ENCODE assay signal across 21 cellular contexts in the genomic region with DNA sequence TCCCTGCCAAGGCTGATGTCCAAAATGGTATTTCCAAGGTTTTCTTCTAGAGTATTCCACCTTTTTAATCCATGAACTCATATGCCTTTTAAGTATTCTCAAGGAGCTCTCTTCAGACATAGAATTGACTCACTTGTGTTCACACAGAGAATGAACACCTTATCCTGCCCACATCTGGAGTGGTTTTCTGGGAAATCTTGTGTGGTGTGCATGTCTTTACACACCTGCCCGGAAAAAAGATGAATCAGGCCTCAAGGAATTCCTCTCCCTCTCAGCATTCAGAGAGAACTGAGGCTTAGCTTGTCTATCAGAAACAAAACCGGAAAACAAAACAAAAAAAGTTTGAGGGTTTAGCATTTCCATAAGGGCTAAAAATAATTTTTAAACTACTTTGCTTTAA.
"Had no signal": no experiment of that assay in that cellular context is flagged by ENCODE, and none has a peak within 500 bp of the region (broad histone marks: within the 10 kb centered on the region; RNA-seq: fewer than 3 reads in every experiment).

No MANE protein-coding gene starts in this region.

- FAIRE-seq: pancreas had no signal

- H3K4me3 Mint-ChIP-seq: activated T-cell treated with anti-CD3 and anti-CD28 coated beads, Interleukin-2, amount 50 U/mL, for 72 hours; effector memory CD8-positive, alpha-beta T cell; mesothelial cell of epicardium; naive B cell had no signal

- H3K4me1 Mint-ChIP-seq: naive B cell had no signal

- H3K27me3 ChIP-seq: right atrium auricular region, tibial nerve had no signal

- H3K36me3 ChIP-seq: esophagus muscularis mucosa, pancreas, right atrium auricular region, tibial nerve had no signal

- H3K27ac Mint-ChIP-seq: activated naive CD4-positive, alpha-beta T cell treated with anti-CD3 and anti-CD28 coated beads, Interleukin-2, amount 50 U/mL, for 72 hours; brain; effector memory CD8-positive, alpha-beta T cell; mesothelial cell of epicardium; naive B cell had no signal

- H3K4me3 ChIP-seq: esophagus muscularis mucosa, pancreas, psoas muscle, right atrium auricular region, tibial nerve had no signal

- H3K27ac ChIP-seq: esophagus muscularis mucosa, pancreas, psoas muscle, right atrium auricular region, tibial nerve, VCaP had no signal

- H3K9me3 ChIP-seq: esophagus muscularis mucosa, pancreas, psoas muscle, right atrium auricular region had no signal

- ATAC-seq: activated naive CD4-positive, alpha-beta T cell treated with anti-CD3 and anti-CD28 coated beads, Interleukin-2, amount 50 U/mL, for 72 hours; activated T-cell treated with anti-CD3 and anti-CD28 coated beads, Interleukin-2, amount 50 U/mL, for 72 hours; effector memory CD8-positive, alpha-beta T cell; left cardiac atrium; pancreas; psoas muscle had no signal

- H3K36me3 Mint-ChIP-seq: brain, naive B cell had no signal

- DNase-seq: activated CD4-positive, alpha-beta T cell treated with anti-CD3 and anti-CD28 coated beads for 4 hours; activated CD4-positive, alpha-beta T cell treated with anti-CD3 and anti-CD28 coated beads, Interleukin-2, amount 50 U/mL, for 4 hours; activated naive CD4-positive, alpha-beta T cell; activated T-cell treated with anti-CD3 and anti-CD28 coated beads for 4 hours; activated T-cell treated with anti-CD3 and anti-CD28 coated beads, Interleukin-2, amount 50 U/mL, for 72 hours; caudate nucleus; cortex of kidney; effector memory CD8-positive, alpha-beta T cell; foreskin melanocyte; left cardiac atrium; naive B cell; pancreas; psoas muscle; stimulated activated naive CD4-positive, alpha-beta T cell had no signal

- H3K9me3 Mint-ChIP-seq: effector memory CD8-positive, alpha-beta T cell; mesothelial cell of epicardium had no signal

- H3K4me1 ChIP-seq: psoas muscle, right atrium auricular region, tibial nerve had no signal
